ENCODE assay signal across 1 cellular context in the genomic region with DNA sequence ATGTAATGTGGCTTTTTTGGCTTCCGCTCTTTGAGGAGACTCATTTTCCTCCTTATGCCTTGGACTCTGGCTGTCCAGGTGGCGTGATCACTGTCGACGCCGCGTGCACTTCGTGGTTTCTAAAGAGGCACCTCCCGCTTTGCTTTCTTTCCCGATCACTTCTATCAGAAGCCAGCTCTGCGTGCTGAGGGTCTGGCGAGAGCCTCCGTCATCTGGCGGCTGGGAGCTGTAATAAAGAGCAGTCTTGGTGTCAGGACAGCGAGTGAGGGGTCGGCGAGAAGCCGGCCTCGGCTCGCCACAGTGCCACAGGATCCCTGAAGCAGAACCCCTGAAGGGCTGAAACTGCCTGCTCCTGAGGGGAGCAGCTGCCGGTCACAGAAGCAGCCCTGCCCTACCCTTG.
TF ChIP-seq lines count a peak whose summit lies in the region.

No MANE protein-coding gene starts in this region.

TF ChIP-seq in SK-N-SH, 30 proteins besides CTCF, POLR2A, EP300 and RAD21:
- TF ChIP-seq, protein P1, sequence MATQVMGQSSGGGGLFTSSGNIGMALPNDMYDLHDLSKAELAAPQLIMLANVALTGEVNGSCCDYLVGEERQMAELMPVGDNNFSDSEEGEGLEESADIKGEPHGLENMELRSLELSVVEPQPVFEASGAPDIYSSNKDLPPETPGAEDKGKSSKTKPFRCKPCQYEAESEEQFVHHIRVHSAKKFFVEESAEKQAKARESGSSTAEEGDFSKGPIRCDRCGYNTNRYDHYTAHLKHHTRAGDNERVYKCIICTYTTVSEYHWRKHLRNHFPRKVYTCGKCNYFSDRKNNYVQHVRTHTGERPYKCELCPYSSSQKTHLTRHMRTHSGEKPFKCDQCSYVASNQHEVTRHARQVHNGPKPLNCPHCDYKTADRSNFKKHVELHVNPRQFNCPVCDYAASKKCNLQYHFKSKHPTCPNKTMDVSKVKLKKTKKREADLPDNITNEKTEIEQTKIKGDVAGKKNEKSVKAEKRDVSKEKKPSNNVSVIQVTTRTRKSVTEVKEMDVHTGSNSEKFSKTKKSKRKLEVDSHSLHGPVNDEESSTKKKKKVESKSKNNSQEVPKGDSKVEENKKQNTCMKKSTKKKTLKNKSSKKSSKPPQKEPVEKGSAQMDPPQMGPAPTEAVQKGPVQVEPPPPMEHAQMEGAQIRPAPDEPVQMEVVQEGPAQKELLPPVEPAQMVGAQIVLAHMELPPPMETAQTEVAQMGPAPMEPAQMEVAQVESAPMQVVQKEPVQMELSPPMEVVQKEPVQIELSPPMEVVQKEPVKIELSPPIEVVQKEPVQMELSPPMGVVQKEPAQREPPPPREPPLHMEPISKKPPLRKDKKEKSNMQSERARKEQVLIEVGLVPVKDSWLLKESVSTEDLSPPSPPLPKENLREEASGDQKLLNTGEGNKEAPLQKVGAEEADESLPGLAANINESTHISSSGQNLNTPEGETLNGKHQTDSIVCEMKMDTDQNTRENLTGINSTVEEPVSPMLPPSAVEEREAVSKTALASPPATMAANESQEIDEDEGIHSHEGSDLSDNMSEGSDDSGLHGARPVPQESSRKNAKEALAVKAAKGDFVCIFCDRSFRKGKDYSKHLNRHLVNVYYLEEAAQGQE (IDR thresholded peaks at IDR 0.05; ENCODE audit: low read depth, low read length): no peak
- TF ChIP-seq FOXJ3 (CRISPR knock-in tag; IDR thresholded peaks at IDR 0.05): no peak
- TF ChIP-seq NFIC (IDR thresholded peaks at IDR 0.05; ENCODE audit: borderline replicate concordance): no peak
- TF ChIP-seq RFX5 (IDR thresholded peaks at IDR 0.05; ENCODE audit: low read length): no peak
- TF ChIP-seq, protein P2, sequence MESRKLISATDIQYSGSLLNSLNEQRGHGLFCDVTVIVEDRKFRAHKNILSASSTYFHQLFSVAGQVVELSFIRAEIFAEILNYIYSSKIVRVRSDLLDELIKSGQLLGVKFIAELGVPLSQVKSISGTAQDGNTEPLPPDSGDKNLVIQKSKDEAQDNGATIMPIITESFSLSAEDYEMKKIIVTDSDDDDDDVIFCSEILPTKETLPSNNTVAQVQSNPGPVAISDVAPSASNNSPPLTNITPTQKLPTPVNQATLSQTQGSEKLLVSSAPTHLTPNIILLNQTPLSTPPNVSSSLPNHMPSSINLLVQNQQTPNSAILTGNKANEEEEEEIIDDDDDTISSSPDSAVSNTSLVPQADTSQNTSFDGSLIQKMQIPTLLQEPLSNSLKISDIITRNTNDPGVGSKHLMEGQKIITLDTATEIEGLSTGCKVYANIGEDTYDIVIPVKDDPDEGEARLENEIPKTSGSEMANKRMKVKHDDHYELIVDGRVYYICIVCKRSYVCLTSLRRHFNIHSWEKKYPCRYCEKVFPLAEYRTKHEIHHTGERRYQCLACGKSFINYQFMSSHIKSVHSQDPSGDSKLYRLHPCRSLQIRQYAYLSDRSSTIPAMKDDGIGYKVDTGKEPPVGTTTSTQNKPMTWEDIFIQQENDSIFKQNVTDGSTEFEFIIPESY (IDR thresholded peaks at IDR 0.05; ENCODE audit: borderline replicate concordance, low read depth): no peak
- no peak for TF ChIP-seq CHD2 (IDR thresholded peaks at IDR 0.05; ENCODE audit: low read length, partially characterized antibody)
- TF ChIP-seq SMC3 (IDR thresholded peaks at IDR 0.05; ENCODE audit: low read depth, low read length): no peak
- no peak for TF ChIP-seq SIN3A (IDR thresholded peaks at IDR 0.05; ENCODE audit: borderline replicate concordance, low read depth, low read length)
- no peak for TF ChIP-seq JUND (IDR thresholded peaks at IDR 0.05)
- TF ChIP-seq, protein P3, sequence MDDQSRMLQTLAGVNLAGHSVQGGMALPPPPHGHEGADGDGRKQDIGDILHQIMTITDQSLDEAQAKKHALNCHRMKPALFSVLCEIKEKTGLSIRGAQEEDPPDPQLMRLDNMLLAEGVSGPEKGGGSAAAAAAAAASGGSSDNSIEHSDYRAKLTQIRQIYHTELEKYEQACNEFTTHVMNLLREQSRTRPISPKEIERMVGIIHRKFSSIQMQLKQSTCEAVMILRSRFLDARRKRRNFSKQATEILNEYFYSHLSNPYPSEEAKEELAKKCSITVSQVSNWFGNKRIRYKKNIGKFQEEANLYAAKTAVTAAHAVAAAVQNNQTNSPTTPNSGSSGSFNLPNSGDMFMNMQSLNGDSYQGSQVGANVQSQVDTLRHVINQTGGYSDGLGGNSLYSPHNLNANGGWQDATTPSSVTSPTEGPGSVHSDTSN (IDR thresholded peaks at IDR 0.05): no peak
- TF ChIP-seq TAF1 (IDR thresholded peaks at IDR 0.05; ENCODE audit: borderline replicate concordance, low read depth, low read length): no peak
- TF ChIP-seq GATA2 (CRISPR knock-in tag; IDR thresholded peaks at IDR 0.05): no peak
- TF ChIP-seq RCOR1 (IDR thresholded peaks at IDR 0.05; ENCODE audit: low read length): no peak
- TF ChIP-seq, protein P4, sequence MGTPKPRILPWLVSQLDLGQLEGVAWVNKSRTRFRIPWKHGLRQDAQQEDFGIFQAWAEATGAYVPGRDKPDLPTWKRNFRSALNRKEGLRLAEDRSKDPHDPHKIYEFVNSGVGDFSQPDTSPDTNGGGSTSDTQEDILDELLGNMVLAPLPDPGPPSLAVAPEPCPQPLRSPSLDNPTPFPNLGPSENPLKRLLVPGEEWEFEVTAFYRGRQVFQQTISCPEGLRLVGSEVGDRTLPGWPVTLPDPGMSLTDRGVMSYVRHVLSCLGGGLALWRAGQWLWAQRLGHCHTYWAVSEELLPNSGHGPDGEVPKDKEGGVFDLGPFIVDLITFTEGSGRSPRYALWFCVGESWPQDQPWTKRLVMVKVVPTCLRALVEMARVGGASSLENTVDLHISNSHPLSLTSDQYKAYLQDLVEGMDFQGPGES (IDR thresholded peaks at IDR 0.05; ENCODE audit: low read depth, low read length): no peak
- TF ChIP-seq, protein P5, sequence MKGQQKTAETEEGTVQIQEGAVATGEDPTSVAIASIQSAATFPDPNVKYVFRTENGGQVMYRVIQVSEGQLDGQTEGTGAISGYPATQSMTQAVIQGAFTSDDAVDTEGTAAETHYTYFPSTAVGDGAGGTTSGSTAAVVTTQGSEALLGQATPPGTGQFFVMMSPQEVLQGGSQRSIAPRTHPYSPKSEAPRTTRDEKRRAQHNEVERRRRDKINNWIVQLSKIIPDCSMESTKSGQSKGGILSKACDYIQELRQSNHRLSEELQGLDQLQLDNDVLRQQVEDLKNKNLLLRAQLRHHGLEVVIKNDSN (IDR thresholded peaks at IDR 0.05; ENCODE audit: borderline replicate concordance, low read depth): no peak
- no peak for TF ChIP-seq YY1 (IDR thresholded peaks at IDR 0.05; ENCODE audit: low read depth)
- TF ChIP-seq TCF12 (IDR thresholded peaks at IDR 0.05): no peak
